10 cellular contexts compared by ENCODE assay signal in genomic region chr4:78566834-78567501, GRCh38. TPM values are rescaled to one million over a fixed set of nuclear protein-coding genes. Genes with fewer than 3 reads are reported as not detected.
DNase-seq lines count a peak whose midpoint lies in the region; ATAC-seq and TF ChIP-seq lines count a peak whose summit lies in the region.
"Had no signal": no experiment of that assay in that cellular context is flagged by ENCODE, and none has a peak within 500 bp of the region (broad histone marks: within the 10 kb centered on the region; RNA-seq: fewer than 3 reads in every experiment).

No MANE protein-coding gene starts in this region.

- H3K27me3 Mint-ChIP-seq in osteocyte (ENCODE audit: unreplicated experiment): no peaks in the 10 kb centered on the region
- H3K27me3 Mint-ChIP-seq: dendritic cell treated with granulocyte-macrophage colony-stimulating factor and Interleukin-4, amounts not matched to agents 40 ng/mL and 50 ng/mL, for 4 days had no signal

- no peak overlapping the region for H3K4me3 Mint-ChIP-seq in osteocyte (ENCODE audit: unreplicated experiment)
- H3K4me3 Mint-ChIP-seq: dendritic cell treated with granulocyte-macrophage colony-stimulating factor and Interleukin-4, amounts not matched to agents 40 ng/mL and 50 ng/mL, for 4 days; H9 had no signal

- ATAC-seq in GM19468 (IDR thresholded peaks at IDR 0.05; ENCODE audit: extremely low read depth, unreplicated experiment): peak; percentile 44
- ATAC-seq in HG03175 (IDR thresholded peaks at IDR 0.05; ENCODE audit: unreplicated experiment): peak; percentile 49
- no peak for ATAC-seq in body of pancreas

- no peak overlapping the region for H3K27ac Mint-ChIP-seq in osteocyte (ENCODE audit: unreplicated experiment)
- H3K27ac Mint-ChIP-seq: dendritic cell treated with granulocyte-macrophage colony-stimulating factor and Interleukin-4, amounts not matched to agents 40 ng/mL and 50 ng/mL, for 4 days had no signal

- no peaks in the 10 kb centered on the region for H3K9me3 Mint-ChIP-seq in osteocyte (ENCODE audit: unreplicated experiment)
- H3K9me3 Mint-ChIP-seq: dendritic cell treated with granulocyte-macrophage colony-stimulating factor and Interleukin-4, amounts not matched to agents 40 ng/mL and 50 ng/mL, for 4 days; H9 had no signal

- no peak for TF ChIP-seq CTCF in body of pancreas (IDR thresholded peaks at IDR 0.05)
- TF ChIP-seq CTCF in osteocyte (IDR thresholded peaks at IDR 0.05): no peak
- no peak for TF ChIP-seq CTCF in testis (IDR thresholded peaks at IDR 0.05)

- peak; percentile 59 for DNase-seq in COLO829 (ENCODE audit: low spot score)
- no peak for DNase-seq in body of pancreas
- DNase-seq in osteocyte (ENCODE audit: extremely low spot score, unreplicated experiment): no peak
- no peak for DNase-seq in testis
- DNase-seq in NCI-H446 (lab: John Stamatoyannopoulos, UW): no peak
- no peak for DNase-seq in T-helper 9 cell
- DNase-seq: H9 had no signal

- peaks cover 51% of the 10 kb centered on the region for H3K4me1 Mint-ChIP-seq in osteocyte (ENCODE audit: unreplicated experiment)

- H3K36me3 ChIP-seq in body of pancreas (replicated peaks in 1 of 2; ENCODE audit: insufficient read depth in 1 of 2, low read depth in 2 of 2) (no peaks in the 10 kb centered on the region), testis (ENCODE audit: low read depth, missing control alignments) (no peaks in the 10 kb centered on the region)

- H3K9me3 ChIP-seq in body of pancreas (no peaks in the 10 kb centered on the region), testis (no peaks in the 10 kb centered on the region)

- H3K4me3 ChIP-seq in body of pancreas (no peak overlapping the region), testis (no peak overlapping the region)

- intact Hi-C loops in body of pancreas (cut with DNase I): no loop called here
- intact Hi-C loops in testis (cut with DNase I; ENCODE audit: low total_unique reads): no loop called here

- no peaks in the 10 kb centered on the region for H3K36me3 Mint-ChIP-seq in osteocyte (ENCODE audit: unreplicated experiment)

- H3K27ac ChIP-seq in body of pancreas: peak overlapping the region in 3 of 4 donors; percentile 29 to 78 (median 70)
- no peak overlapping the region for H3K27ac ChIP-seq in testis

- TF ChIP-seq POLR2A in body of pancreas (IDR thresholded peaks at IDR 0.05) (no peak), testis (IDR thresholded peaks at IDR 0.05) (no peak)

- H3K4me1 ChIP-seq in body of pancreas: peaks cover 38% of the 10 kb centered on the region
- H3K4me1 ChIP-seq in testis: peaks cover 2% of the 10 kb centered on the region

- WGBS in body of pancreas, 2 donors: 71 to 82% methylated on average over 8 of the region's 8 CpGs
- 76 to 82% methylated on average over 8 of the region's 8 CpGs for WGBS in testis, 2 donors

- no peaks in the 10 kb centered on the region for H3K27me3 ChIP-seq in body of pancreas
- no peaks in the 10 kb centered on the region for H3K27me3 ChIP-seq in testis

RNA-seq across cellular contexts. Expression of gene ANXA3, which starts 15.4 kb away (rescaled TPM):
- 10 to 100 TPM; 35.9 to 65.1 TPM for total RNA-seq in body of pancreas
- 0.97 and 1.0 TPM in 2 replicates for total RNA-seq in osteocyte
- 1 to 10 TPM; 1.1 to 3.5 TPM for total RNA-seq in testis
- polyA plus RNA-seq in testis (ENCODE audit: insufficient read depth, low read depth, low replicate concordance): 6.4 TPM

Comparison
In these comparisons a context has a peak if more than half of its experiments do, and no peak if none do; other contexts are left out.
1. H3K27ac ChIP-seq: peak in body of pancreas (3 of 4); none in testis (0 of 2).
2. RNA of gene ANXA3, which starts 15.4 kb away (total RNA-seq): 35.9 to 65.1 TPM in body of pancreas; 1.1 to 3.5 TPM in testis and 0.97 to 1.0 TPM in osteocyte; every median in the first group is over 4 times any median in the second.